In genomic region chr2:107466241-107466640, GRCh38 we compare ENCODE assay signal across 32 cellular contexts.
"Had no signal": no experiment of that assay in that cellular context is flagged by ENCODE, and none has a peak within 500 bp of the region (broad histone marks: within the 10 kb centered on the region; RNA-seq: fewer than 3 reads in every experiment).

No MANE protein-coding gene starts in this region.

- H3K4me3 ChIP-seq: SK-N-MC had no signal

- H3K27ac ChIP-seq: SK-N-MC, WERI-Rb-1 had no signal

- FAIRE-seq: bronchial epithelial cell had no signal

- H3K36me3 Mint-ChIP-seq: activated CD8-positive, alpha-beta memory T cell treated with anti-CD3 and anti-CD28 coated beads, Interleukin-2, amount 10 ng/mL, durations not matched to agents 7 days and 5 days; activated naive CD4-positive, alpha-beta T cell treated with anti-CD3 and anti-CD28 coated beads, Interleukin-2, amount 10 ng/mL, durations not matched to agents 7 days and 5 days; activated naive CD8-positive, alpha-beta T cell; brain had no signal

- H3K27ac Mint-ChIP-seq: activated CD4-positive, alpha-beta memory T cell treated with anti-CD3 and anti-CD28 coated beads, Interleukin-2, amount 10 ng/mL, durations not matched to agents 7 days and 5 days; activated CD8-positive, alpha-beta memory T cell treated with anti-CD3 and anti-CD28 coated beads, Interleukin-2, amount 10 ng/mL, durations not matched to agents 7 days and 5 days; activated naive CD4-positive, alpha-beta T cell treated with anti-CD3 and anti-CD28 coated beads, Interleukin-2, amount 10 ng/mL, durations not matched to agents 7 days and 5 days; activated naive CD8-positive, alpha-beta T cell; activated naive CD8-positive, alpha-beta T cell treated with anti-CD3 and anti-CD28 coated beads, Interleukin-2, amount 50 U/mL, for 24 hours; brain; IgD-negative memory B cell had no signal

- H3K36me3 ChIP-seq: WERI-Rb-1 had no signal

- H3K4me3 Mint-ChIP-seq: activated CD4-positive, alpha-beta memory T cell treated with anti-CD3 and anti-CD28 coated beads, Interleukin-2, amount 10 ng/mL, durations not matched to agents 7 days and 5 days; activated CD8-positive, alpha-beta memory T cell treated with anti-CD3 and anti-CD28 coated beads, Interleukin-2, amount 10 ng/mL, durations not matched to agents 7 days and 5 days; activated naive CD4-positive, alpha-beta T cell treated with anti-CD3 and anti-CD28 coated beads, Interleukin-2, amount 10 ng/mL, durations not matched to agents 7 days and 5 days; activated naive CD8-positive, alpha-beta T cell; activated naive CD8-positive, alpha-beta T cell treated with anti-CD3 and anti-CD28 coated beads, Interleukin-2, amount 50 U/mL, for 24 hours; brain; IgD-negative memory B cell had no signal

- ATAC-seq: activated CD8-positive, alpha-beta memory T cell treated with anti-CD3 and anti-CD28 coated beads, Interleukin-2, amount 10 ng/mL, durations not matched to agents 7 days and 5 days; activated naive CD8-positive, alpha-beta T cell treated with anti-CD3 and anti-CD28 coated beads, Interleukin-2, amount 50 U/mL, for 24 hours had no signal

- H3K4me1 Mint-ChIP-seq: activated CD4-positive, alpha-beta memory T cell treated with anti-CD3 and anti-CD28 coated beads, Interleukin-2, amount 10 ng/mL, durations not matched to agents 7 days and 5 days; activated CD8-positive, alpha-beta memory T cell treated with anti-CD3 and anti-CD28 coated beads, Interleukin-2, amount 10 ng/mL, durations not matched to agents 7 days and 5 days; activated naive CD4-positive, alpha-beta T cell treated with anti-CD3 and anti-CD28 coated beads, Interleukin-2, amount 10 ng/mL, durations not matched to agents 7 days and 5 days; activated naive CD8-positive, alpha-beta T cell treated with anti-CD3 and anti-CD28 coated beads, Interleukin-2, amount 50 U/mL, for 24 hours; IgD-negative memory B cell had no signal

- DNase-seq: activated CD4-positive, alpha-beta memory T cell treated with anti-CD3 and anti-CD28 coated beads, Interleukin-2, amount 10 ng/mL, durations not matched to agents 7 days and 5 days; activated CD4-positive, alpha-beta T cell treated with anti-CD3 and anti-CD28 coated beads for 1 hour; activated CD4-positive, alpha-beta T cell treated with anti-CD3 and anti-CD28 coated beads for 48 hours; activated CD4-positive, CD25-positive, alpha-beta regulatory T cell; activated CD8-positive, alpha-beta memory T cell treated with anti-CD3 and anti-CD28 coated beads for 24 hours; activated CD8-positive, alpha-beta memory T cell treated with anti-CD3 and anti-CD28 coated beads, Interleukin-2, amount 10 ng/mL, durations not matched to agents 7 days and 5 days; activated CD8-positive, alpha-beta memory T cell treated with anti-CD3 and anti-CD28 coated beads, Interleukin-2, amount 50 U/mL, for 48 hours; activated effector memory CD4-positive, alpha-beta T cell treated with Interleukin-2 at 50 U/mL for 16 hours; activated naive CD4-positive, alpha-beta T cell treated with anti-CD3 and anti-CD28 coated beads, Interleukin-2, amount 10 ng/mL, durations not matched to agents 7 days and 5 days; activated naive CD8-positive, alpha-beta T cell treated with anti-CD3 and anti-CD28 coated beads, Interleukin-2, amount 50 U/mL, for 24 hours; activated T-cell treated with anti-CD3 and anti-CD28 coated beads, Interleukin-2, amount 50 U/mL, for 48 hours; Karpas-422; KBM-7; NCI-H1105; NCI-H1436; NCI-H1694; NCI-H2029; NCI-H2107; NCI-H2171; NCI-H510A; NCI-H526; NCI-H748 treated with DMSO at 0.1 percent for 48 hours; NK-92 treated with Interleukin-12 subunit alpha and Interleukin-12 subunit beta, amount 100 ng/mL, for 24 hours; OCI-M1; Right ventricle myocardium superior; T1000; WERI-Rb-1 had no signal

- H3K27me3 Mint-ChIP-seq: activated CD4-positive, alpha-beta memory T cell treated with anti-CD3 and anti-CD28 coated beads, Interleukin-2, amount 10 ng/mL, durations not matched to agents 7 days and 5 days; activated CD8-positive, alpha-beta memory T cell treated with anti-CD3 and anti-CD28 coated beads, Interleukin-2, amount 10 ng/mL, durations not matched to agents 7 days and 5 days; activated naive CD4-positive, alpha-beta T cell treated with anti-CD3 and anti-CD28 coated beads, Interleukin-2, amount 10 ng/mL, durations not matched to agents 7 days and 5 days; activated naive CD8-positive, alpha-beta T cell; activated naive CD8-positive, alpha-beta T cell treated with anti-CD3 and anti-CD28 coated beads, Interleukin-2, amount 50 U/mL, for 24 hours; IgD-negative memory B cell had no signal
